In the genomic region with DNA sequence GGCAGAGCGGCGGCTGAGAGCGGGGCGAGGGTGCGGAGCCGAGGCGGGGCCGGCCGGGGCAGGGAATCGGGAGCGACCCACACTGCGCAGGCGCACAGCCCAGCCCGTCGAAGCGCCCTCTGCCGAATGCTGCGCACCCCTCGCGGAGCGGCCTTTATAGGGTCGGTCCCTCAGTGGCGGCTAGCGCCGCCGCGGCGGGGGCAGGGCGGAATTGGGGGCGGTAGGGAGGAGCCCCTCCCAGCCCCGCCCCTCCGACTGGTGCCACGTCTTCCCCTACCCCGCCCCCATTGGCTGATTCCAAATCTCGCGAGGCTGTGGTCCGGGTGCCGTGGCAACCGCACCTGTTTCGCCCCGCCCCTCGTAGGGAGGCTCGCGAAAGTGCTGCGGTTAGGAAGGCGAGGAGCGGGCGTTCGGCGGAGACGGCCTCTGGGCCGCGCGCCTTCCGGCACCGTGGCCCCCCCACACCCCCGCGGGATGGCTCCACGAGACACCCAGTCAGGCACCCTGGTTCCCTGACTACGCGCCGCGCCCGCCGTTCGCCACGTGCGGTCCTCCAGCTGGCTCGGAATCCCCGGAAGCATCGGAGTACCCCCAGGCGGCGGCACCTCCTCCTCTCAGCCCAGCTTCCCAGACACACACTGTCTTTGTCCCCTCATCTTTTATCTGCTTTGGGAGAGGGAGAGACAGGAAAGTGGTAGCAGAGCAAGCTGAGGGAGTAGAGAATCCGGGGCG, we compare ENCODE assay signal across 8 cellular contexts. TPM values are rescaled to one million over a fixed set of nuclear protein-coding genes. Genes with fewer than 3 reads are reported as not detected.
A peak's percentile ranks its signal among the peaks of the same experiment; 100 is the strongest.
DNase-seq lines count a peak whose midpoint lies in the region; FAIRE-seq and TF ChIP-seq lines count a peak whose summit lies in the region.

Gene EHD1 (minus strand): TSS at position 128 of the 732 bp plus-strand sequence. CDS start 157 bp downstream, outside the sequence.

- H3K27ac Mint-ChIP-seq in neural crest cell (ENCODE audit: unreplicated experiment): peak within 1 kb of the TSS; percentile 99

- no peaks in the 10 kb centered on the region for H3K9me3 ChIP-seq in HAP-1
- no peaks in the 10 kb centered on the region for H3K9me3 ChIP-seq in MG63
- no peaks in the 10 kb centered on the region for H3K9me3 ChIP-seq in stomach smooth muscle (ENCODE audit: control insufficient read depth in 2 of 2, low read length in 2 of 2)

- H3K4me1 Mint-ChIP-seq in neural crest cell: peaks cover 58% of the 10 kb centered on the region

- peak; percentile 56 for FAIRE-seq in G401.6 (lab: Jason Lieb, UNC)

- H3K9ac ChIP-seq in stomach smooth muscle (ENCODE audit: low read length in 2 of 2): peak within 1 kb of the TSS; percentile 88 to 92

- H3K4me3 ChIP-seq in HAP-1: peak within 1 kb of the TSS; percentile 92
- H3K4me3 ChIP-seq in MG63: peak within 1 kb of the TSS; percentile 92
- H3K4me3 ChIP-seq in fibroblast of villous mesenchyme (ENCODE audit: low read depth, low read length): peak within 1 kb of the TSS; percentile 97
- H3K4me3 ChIP-seq in stomach smooth muscle (ENCODE audit: low read length in 2 of 2): peak within 1 kb of the TSS; percentile 92 to 99

- TF ChIP-seq CTCF in fibroblast of villous mesenchyme (IDR thresholded peaks at IDR 0.05; ENCODE audit: insufficient read depth, low read depth, low read length): peak; percentile 48
- TF ChIP-seq CTCF in neural crest cell (conservative IDR thresholded peaks at IDR 0.05): no peak

- H3K4me1 ChIP-seq in HAP-1 (peaks cover 8% of the 10 kb centered on the region), stomach smooth muscle (ENCODE audit: control insufficient read depth, insufficient read depth, low read length) (peaks cover 42% of the 10 kb centered on the region)

- H3K27me3 ChIP-seq in HAP-1 (ENCODE audit: low read depth) (no peaks in the 10 kb centered on the region), MG63 (no peaks in the 10 kb centered on the region), stomach smooth muscle (ENCODE audit: control insufficient read depth in 1 of 2, insufficient read depth in 2 of 2, low read length in 2 of 2) (no peaks in the 10 kb centered on the region)

- H3K9me3 Mint-ChIP-seq in neural crest cell: no peaks in the 10 kb centered on the region

- H3K36me3 Mint-ChIP-seq in neural crest cell (ENCODE audit: low read depth): no peaks in the 10 kb centered on the region

- H3K36me3 ChIP-seq in HAP-1 (replicated peaks): 0 out of 2 replicates have a peak, but pooled peaks cover 3% of the 10 kb centered on the region
- peaks cover 31% of the 10 kb centered on the region for H3K36me3 ChIP-seq in MG63
- peaks cover 0 to 3% of the 10 kb centered on the region in 2 donors for H3K36me3 ChIP-seq in stomach smooth muscle (ENCODE audit: control insufficient read depth in 2 of 2, insufficient read depth in 2 of 2, low read length in 2 of 2)

- H3K27me3 Mint-ChIP-seq in neural crest cell (ENCODE audit: low read depth): no peaks in the 10 kb centered on the region

- H3K4me3 Mint-ChIP-seq in neural crest cell: peak within 1 kb of the TSS; percentile 98

- in situ Hi-C loops in HAP-1 (cut with MboI; ENCODE audit: low sequenced_read_pairs): no loop called here

- peak; percentile 96 to 100 for DNase-seq in HAP-1 (ENCODE audit: low spot score in 2 of 2)
- DNase-seq in MG63: peak; percentile 95
- DNase-seq in SHP77 treated with DMSO at 0.1 percent for 48 hours (lab: John Stamatoyannopoulos, UW): peak; percentile 84
- DNase-seq in activated gamma-delta T cell (lab: John Stamatoyannopoulos, UW): peak; percentile 97
- peak; percentile 97 for DNase-seq in fibroblast of villous mesenchyme (ENCODE audit: low read depth)
- DNase-seq in neural crest cell (ENCODE audit: low read depth, low spot score): peak; percentile 99

- H3K27ac ChIP-seq in stomach smooth muscle (ENCODE audit: low read length): peak within 1 kb of the TSS; percentile 89

RNA-seq across cellular contexts. Expression of gene EHD1, which starts in this region (rescaled TPM):
- total RNA-seq in MG63 (2014; rRNA removed; shearing (Covaris generic); ENCODE audit: low replicate concordance): 62.9 and 64.8 TPM in 2 replicates
- total RNA-seq in fibroblast of villous mesenchyme (80.2 and 93.7 TPM in 2 replicates), neural crest cell (74.2 and 77.2 TPM in 2 replicates)

Comparison
In these comparisons a context has a peak if more than half of its experiments do, and no peak if none do; other contexts are left out.
1. Peak in every context shown above with its lines: DNase-seq, H3K4me3 ChIP-seq and H3K27ac ChIP-seq.